Comparison of ENCODE assay signal across 6 cellular contexts in the genomic region with DNA sequence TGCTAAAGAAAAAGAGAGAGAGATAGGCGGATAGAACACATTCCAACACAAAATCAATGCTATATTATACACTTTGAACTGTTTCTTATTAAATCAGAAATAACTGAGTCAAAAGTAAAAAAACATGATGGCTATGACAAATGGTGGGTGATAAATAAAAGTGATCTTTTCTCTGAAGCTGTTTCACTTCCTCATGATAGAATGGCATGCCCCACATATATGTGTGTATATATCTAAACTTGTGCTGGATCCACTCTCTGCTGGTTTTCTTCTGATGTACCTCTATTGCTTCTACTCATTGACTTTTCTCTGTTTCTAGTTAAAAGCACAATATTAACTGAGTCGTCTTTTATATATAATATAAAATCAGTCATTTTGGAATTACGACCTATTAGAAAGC.
"Had no signal": no experiment of that assay in that cellular context is flagged by ENCODE, and none has a peak within 500 bp of the region (broad histone marks: within the 10 kb centered on the region; RNA-seq: fewer than 3 reads in every experiment).

No MANE protein-coding gene starts in this region.

- ATAC-seq: GM23338, K562 had no signal

- DNase-seq: H9, HCEC 1CT, IMR-90, KG1 had no signal
